ENCODE assay signal across 1 cellular context in the genomic region with DNA sequence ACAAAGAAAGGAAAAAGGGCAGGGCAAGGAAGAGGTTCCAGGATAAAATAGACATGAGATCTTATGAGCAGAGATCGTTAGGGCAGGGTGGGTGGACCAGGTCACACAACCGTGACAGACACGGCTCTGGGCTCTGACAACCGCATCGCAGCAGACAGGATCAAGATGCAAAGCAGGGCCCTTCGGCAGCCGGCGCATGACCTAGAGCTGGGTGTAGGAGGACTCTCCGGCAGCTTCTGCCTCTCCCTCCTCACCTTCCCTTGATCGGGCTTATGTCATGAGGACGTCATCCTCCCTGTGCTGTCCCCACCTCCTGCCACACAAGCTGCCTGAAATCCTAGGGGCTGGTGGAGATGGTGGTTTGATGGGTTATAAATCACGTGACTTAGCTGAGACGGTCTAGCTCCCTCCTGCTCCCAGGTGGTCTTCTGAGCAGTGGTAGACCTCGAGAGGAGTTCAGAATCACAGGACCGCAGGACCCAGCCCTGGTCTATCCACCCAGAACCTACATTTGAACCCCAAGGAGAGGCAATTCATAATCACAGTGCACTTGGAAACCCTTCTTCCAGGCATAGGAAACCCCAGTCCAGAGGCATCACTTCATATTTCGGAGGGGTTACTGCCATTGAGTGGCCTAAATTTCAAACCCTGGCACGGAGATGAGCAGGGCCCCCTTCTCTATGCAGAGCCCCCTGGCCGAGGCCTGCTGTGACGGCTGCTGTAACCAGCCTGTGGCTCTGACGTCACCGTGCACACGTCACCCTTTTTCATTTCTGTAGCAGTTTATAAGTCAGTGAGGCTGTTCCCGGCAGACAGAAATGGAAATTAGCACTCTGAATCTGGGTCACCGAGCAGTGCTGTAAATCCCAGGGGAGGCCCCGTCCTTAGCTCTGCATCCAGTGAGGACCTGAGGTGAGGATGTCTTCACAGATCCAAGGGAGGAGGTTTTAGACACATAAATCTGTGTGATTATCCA.
A peak's percentile ranks its signal among the peaks of the same experiment; 100 is the strongest.
TF ChIP-seq lines count a peak whose summit lies in the region.

No MANE protein-coding gene starts in this region.

TF ChIP-seq in K562, 482 proteins besides CTCF, POLR2A, EP300 and RAD21:
- TF ChIP-seq IFI16 (CRISPR knock-in tag; IDR thresholded peaks at IDR 0.05) (no peak), TOE1 (IDR thresholded peaks at IDR 0.05; ENCODE audit: borderline replicate concordance) (peak; percentile 70), TOE1 (CRISPR knock-in tag; IDR thresholded peaks at IDR 0.05; ENCODE audit: borderline replicate concordance, low read depth) (no peak), ZNF197 (CRISPR knock-in tag; IDR thresholded peaks at IDR 0.05; ENCODE audit: low read depth) (no peak), ETV1 (tag; conservative IDR thresholded peaks at IDR 0.05; ENCODE audit: low read depth) (no peak), ATF1 (CRISPR knock-in tag; IDR thresholded peaks at IDR 0.05) (no peak), ATF1 (tag; IDR thresholded peaks at IDR 0.05) (peak; percentile 78), CREM (IDR thresholded peaks at IDR 0.05; ENCODE audit: low read depth) (peak; percentile 64; the same call in 1 of the 2 replicates), FOXJ2 (tag; IDR thresholded peaks at IDR 0.05) (no peak), CBFA2T2 (conservative IDR thresholded peaks at IDR 0.05) (0 out of 2 replicates have a peak, but pooled peaks have one; percentile 30), POLR2AphosphoS2 (IDR thresholded peaks at IDR 0.05; ENCODE audit: low read length) (no peak), FOXK2 (conservative IDR thresholded peaks at IDR 0.05 in 1 of 2, IDR thresholded peaks at IDR 0.05 in 1 of 2; ENCODE audit: low read depth in 2 of 2) (no peak), RAD51 (IDR thresholded peaks at IDR 0.05; ENCODE audit: borderline replicate concordance, low read depth) (peak; percentile 71), RUNX1 (IDR thresholded peaks at IDR 0.05; ENCODE audit: low read depth) (no peak), MTA2 (IDR thresholded peaks at IDR 0.05; ENCODE audit: low read depth) (no peak), FOSL1 (tag; conservative IDR thresholded peaks at IDR 0.05) (no peak), BCOR (IDR thresholded peaks at IDR 0.05) (no peak), ZNF57 (CRISPR knock-in tag; IDR thresholded peaks at IDR 0.05) (no peak), BRD4 (IDR thresholded peaks at IDR 0.05) (no peak), CREB1 (IDR thresholded peaks at IDR 0.05) (peak; percentile 54; the same call in 1 of the 2 replicates), CREB1 (CRISPR knock-in tag; IDR thresholded peaks at IDR 0.05) (0 out of 2 replicates have a peak, but pooled peaks have one; percentile 27), DNMT1 (IDR thresholded peaks at IDR 0.05) (no peak), PHF21A (IDR thresholded peaks at IDR 0.05; ENCODE audit: borderline replicate concordance, low read depth) (no peak), PML (IDR thresholded peaks at IDR 0.05; ENCODE audit: low read length) (no peak), FOXM1 (IDR thresholded peaks at IDR 0.05; ENCODE audit: low read depth) (no peak), FOXM1 (CRISPR knock-in tag; IDR thresholded peaks at IDR 0.05; ENCODE audit: low read depth) (no peak), ZZZ3 (IDR thresholded peaks at IDR 0.05) (no peak)
- TF ChIP-seq, protein P1, sequence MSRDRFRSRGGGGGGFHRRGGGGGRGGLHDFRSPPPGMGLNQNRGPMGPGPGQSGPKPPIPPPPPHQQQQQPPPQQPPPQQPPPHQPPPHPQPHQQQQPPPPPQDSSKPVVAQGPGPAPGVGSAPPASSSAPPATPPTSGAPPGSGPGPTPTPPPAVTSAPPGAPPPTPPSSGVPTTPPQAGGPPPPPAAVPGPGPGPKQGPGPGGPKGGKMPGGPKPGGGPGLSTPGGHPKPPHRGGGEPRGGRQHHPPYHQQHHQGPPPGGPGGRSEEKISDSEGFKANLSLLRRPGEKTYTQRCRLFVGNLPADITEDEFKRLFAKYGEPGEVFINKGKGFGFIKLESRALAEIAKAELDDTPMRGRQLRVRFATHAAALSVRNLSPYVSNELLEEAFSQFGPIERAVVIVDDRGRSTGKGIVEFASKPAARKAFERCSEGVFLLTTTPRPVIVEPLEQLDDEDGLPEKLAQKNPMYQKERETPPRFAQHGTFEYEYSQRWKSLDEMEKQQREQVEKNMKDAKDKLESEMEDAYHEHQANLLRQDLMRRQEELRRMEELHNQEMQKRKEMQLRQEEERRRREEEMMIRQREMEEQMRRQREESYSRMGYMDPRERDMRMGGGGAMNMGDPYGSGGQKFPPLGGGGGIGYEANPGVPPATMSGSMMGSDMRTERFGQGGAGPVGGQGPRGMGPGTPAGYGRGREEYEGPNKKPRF (IDR thresholded peaks at IDR 0.05; ENCODE audit: low read depth, low read length) = no peak
- TF ChIP-seq, protein P2, sequence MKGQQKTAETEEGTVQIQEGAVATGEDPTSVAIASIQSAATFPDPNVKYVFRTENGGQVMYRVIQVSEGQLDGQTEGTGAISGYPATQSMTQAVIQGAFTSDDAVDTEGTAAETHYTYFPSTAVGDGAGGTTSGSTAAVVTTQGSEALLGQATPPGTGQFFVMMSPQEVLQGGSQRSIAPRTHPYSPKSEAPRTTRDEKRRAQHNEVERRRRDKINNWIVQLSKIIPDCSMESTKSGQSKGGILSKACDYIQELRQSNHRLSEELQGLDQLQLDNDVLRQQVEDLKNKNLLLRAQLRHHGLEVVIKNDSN (CRISPR knock-in tag; IDR thresholded peaks at IDR 0.05) = 0 out of 2 replicates have a peak, but pooled peaks have one; percentile 17
- TF ChIP-seq, protein P3, sequence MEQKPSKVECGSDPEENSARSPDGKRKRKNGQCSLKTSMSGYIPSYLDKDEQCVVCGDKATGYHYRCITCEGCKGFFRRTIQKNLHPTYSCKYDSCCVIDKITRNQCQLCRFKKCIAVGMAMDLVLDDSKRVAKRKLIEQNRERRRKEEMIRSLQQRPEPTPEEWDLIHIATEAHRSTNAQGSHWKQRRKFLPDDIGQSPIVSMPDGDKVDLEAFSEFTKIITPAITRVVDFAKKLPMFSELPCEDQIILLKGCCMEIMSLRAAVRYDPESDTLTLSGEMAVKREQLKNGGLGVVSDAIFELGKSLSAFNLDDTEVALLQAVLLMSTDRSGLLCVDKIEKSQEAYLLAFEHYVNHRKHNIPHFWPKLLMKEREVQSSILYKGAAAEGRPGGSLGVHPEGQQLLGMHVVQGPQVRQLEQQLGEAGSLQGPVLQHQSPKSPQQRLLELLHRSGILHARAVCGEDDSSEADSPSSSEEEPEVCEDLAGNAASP (IDR thresholded peaks at IDR 0.05) = no peak
- TF ChIP-seq, protein P4, sequence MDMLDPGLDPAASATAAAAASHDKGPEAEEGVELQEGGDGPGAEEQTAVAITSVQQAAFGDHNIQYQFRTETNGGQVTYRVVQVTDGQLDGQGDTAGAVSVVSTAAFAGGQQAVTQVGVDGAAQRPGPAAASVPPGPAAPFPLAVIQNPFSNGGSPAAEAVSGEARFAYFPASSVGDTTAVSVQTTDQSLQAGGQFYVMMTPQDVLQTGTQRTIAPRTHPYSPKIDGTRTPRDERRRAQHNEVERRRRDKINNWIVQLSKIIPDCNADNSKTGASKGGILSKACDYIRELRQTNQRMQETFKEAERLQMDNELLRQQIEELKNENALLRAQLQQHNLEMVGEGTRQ (CRISPR knock-in tag; IDR thresholded peaks at IDR 0.05) = no peak; the same call in 1 of the 2 replicates
- TF ChIP-seq, protein P5, sequence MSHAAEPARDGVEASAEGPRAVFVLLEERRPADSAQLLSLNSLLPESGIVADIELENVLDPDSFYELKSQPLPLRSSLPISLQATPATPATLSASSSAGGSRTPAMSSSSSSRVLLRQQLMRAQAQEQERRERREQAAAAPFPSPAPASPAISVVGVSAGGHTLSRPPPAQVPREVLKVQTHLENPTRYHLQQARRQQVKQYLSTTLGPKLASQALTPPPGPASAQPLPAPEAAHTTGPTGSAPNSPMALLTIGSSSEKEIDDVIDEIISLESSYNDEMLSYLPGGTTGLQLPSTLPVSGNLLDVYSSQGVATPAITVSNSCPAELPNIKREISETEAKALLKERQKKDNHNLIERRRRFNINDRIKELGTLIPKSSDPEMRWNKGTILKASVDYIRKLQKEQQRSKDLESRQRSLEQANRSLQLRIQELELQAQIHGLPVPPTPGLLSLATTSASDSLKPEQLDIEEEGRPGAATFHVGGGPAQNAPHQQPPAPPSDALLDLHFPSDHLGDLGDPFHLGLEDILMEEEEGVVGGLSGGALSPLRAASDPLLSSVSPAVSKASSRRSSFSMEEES (CRISPR knock-in tag; IDR thresholded peaks at IDR 0.05) = peak; percentile 91
- TF ChIP-seq, protein P6, sequence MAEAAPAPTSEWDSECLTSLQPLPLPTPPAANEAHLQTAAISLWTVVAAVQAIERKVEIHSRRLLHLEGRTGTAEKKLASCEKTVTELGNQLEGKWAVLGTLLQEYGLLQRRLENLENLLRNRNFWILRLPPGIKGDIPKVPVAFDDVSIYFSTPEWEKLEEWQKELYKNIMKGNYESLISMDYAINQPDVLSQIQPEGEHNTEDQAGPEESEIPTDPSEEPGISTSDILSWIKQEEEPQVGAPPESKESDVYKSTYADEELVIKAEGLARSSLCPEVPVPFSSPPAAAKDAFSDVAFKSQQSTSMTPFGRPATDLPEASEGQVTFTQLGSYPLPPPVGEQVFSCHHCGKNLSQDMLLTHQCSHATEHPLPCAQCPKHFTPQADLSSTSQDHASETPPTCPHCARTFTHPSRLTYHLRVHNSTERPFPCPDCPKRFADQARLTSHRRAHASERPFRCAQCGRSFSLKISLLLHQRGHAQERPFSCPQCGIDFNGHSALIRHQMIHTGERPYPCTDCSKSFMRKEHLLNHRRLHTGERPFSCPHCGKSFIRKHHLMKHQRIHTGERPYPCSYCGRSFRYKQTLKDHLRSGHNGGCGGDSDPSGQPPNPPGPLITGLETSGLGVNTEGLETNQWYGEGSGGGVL (CRISPR knock-in tag; IDR thresholded peaks at IDR 0.05) = no peak
- TF ChIP-seq, protein P7, sequence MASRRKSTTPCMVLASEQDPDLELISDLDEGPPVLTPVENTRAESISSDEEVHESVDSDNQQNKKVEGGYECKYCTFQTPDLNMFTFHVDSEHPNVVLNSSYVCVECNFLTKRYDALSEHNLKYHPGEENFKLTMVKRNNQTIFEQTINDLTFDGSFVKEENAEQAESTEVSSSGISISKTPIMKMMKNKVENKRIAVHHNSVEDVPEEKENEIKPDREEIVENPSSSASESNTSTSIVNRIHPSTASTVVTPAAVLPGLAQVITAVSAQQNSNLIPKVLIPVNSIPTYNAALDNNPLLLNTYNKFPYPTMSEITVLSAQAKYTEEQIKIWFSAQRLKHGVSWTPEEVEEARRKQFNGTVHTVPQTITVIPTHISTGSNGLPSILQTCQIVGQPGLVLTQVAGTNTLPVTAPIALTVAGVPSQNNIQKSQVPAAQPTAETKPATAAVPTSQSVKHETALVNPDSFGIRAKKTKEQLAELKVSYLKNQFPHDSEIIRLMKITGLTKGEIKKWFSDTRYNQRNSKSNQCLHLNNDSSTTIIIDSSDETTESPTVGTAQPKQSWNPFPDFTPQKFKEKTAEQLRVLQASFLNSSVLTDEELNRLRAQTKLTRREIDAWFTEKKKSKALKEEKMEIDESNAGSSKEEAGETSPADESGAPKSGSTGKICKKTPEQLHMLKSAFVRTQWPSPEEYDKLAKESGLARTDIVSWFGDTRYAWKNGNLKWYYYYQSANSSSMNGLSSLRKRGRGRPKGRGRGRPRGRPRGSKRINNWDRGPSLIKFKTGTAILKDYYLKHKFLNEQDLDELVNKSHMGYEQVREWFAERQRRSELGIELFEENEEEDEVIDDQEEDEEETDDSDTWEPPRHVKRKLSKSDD (conservative IDR thresholded peaks at IDR 0.05; ENCODE audit: low read length) = no peak
TF ChIP-seq in K562: peak in this region for 8.
